Comparison of ENCODE assay signal across 9 cellular contexts in genomic region chr2:102226171-102226570, GRCh38. TPM values are rescaled to one million over a fixed set of nuclear protein-coding genes. Genes with fewer than 3 reads are reported as not detected.
DNase-seq lines count a peak whose midpoint lies in the region; ATAC-seq lines count a peak whose summit lies in the region.
"Had no signal": no experiment of that assay in that cellular context is flagged by ENCODE, and none has a peak within 500 bp of the region (broad histone marks: within the 10 kb centered on the region; RNA-seq: fewer than 3 reads in every experiment).

No MANE protein-coding gene starts in this region.

- peak overlapping the region; percentile 44 for H3K9ac ChIP-seq in neuronal stem cell (ENCODE audit: low read depth, low read length, poor library complexity)

- H2BK15ac ChIP-seq in neuronal stem cell (ENCODE audit: low read length): no peak overlapping the region

- H3K14ac ChIP-seq in neuronal stem cell (ENCODE audit: low read length): no peak overlapping the region

- H3K27me3 Mint-ChIP-seq in stimulated activated naive CD8-positive, alpha-beta T cell treated with anti-CD3 and anti-CD28 coated beads, Interleukin-15, Interleukin-2, amounts not matched to agents 100 ng/mL and 50 ng/mL, for 24 hours: no peaks in the 10 kb centered on the region

- no peak overlapping the region for H4K91ac ChIP-seq in neuronal stem cell (ENCODE audit: low read depth, low read length, poor library complexity)

- no peaks in the 10 kb centered on the region for H3K36me3 Mint-ChIP-seq in stimulated activated naive CD8-positive, alpha-beta T cell treated with anti-CD3 and anti-CD28 coated beads, Interleukin-15, Interleukin-2, amounts not matched to agents 100 ng/mL and 50 ng/mL, for 24 hours (ENCODE audit: low read depth)

- no peak overlapping the region for H3K4me2 ChIP-seq in neuronal stem cell (ENCODE audit: insufficient read depth, low read length, poor library complexity, severe bottlenecking)

- no peak overlapping the region for H3K4ac ChIP-seq in neuronal stem cell (ENCODE audit: low read length)

- no peak overlapping the region for H3K23ac ChIP-seq in neuronal stem cell (ENCODE audit: low read depth, low read length, poor library complexity)

- no peaks in the 10 kb centered on the region for H3K79me1 ChIP-seq in neuronal stem cell (ENCODE audit: low read depth, low read length)

- H3K4me3 Mint-ChIP-seq in stimulated activated naive CD8-positive, alpha-beta T cell treated with anti-CD3 and anti-CD28 coated beads, Interleukin-15, Interleukin-2, amounts not matched to agents 100 ng/mL and 50 ng/mL, for 24 hours: no peak overlapping the region

- H3K27me3 ChIP-seq in neuronal stem cell (ENCODE audit: control insufficient read depth in 3 of 3, insufficient read depth in 3 of 3, low read depth in 1 of 3, low read length in 3 of 3) (no peaks in the 10 kb centered on the region), SJCRH30 (no peaks in the 10 kb centered on the region)

- H3K36me3 ChIP-seq in neuronal stem cell (replicated peaks in 1 of 2; ENCODE audit: control insufficient read depth in 2 of 2, insufficient read depth in 2 of 2, low read length in 2 of 2): no peaks in the 10 kb centered on the region
- no peaks in the 10 kb centered on the region for H3K36me3 ChIP-seq in SJCRH30

- no CpG with 5 or more reads among the region's 6 CpGs for WGBS in neuronal stem cell (ENCODE audit: extremely low coverage in 2 of 2, insufficient read length in 2 of 2, insufficient replicate concordance in 1 of 2), 2 donors

- H3K18ac ChIP-seq in neuronal stem cell (ENCODE audit: low read length): no peak overlapping the region

- H2BK120ac ChIP-seq in neuronal stem cell (ENCODE audit: low read depth, low read length): no peak overlapping the region

- ATAC-seq in stimulated activated naive CD8-positive, alpha-beta T cell treated with anti-CD3 and anti-CD28 coated beads, Interleukin-15, Interleukin-2, amounts not matched to agents 100 U/mL and 50 U/mL, for 24 hours: no peak
- ATAC-seq in HG02642 (IDR thresholded peaks at IDR 0.05; ENCODE audit: poor library complexity, unreplicated experiment): no peak

- H3K4me1 ChIP-seq in neuronal stem cell (ENCODE audit: control insufficient read depth in 2 of 2, insufficient read depth in 1 of 2, low read depth in 1 of 2, low read length in 2 of 2) (peaks cover 2 to 7% of the 10 kb centered on the region in 2 donors), SJCRH30 (no peaks in the 10 kb centered on the region)

- no peaks in the 10 kb centered on the region for H3K9me3 Mint-ChIP-seq in stimulated activated naive CD8-positive, alpha-beta T cell treated with anti-CD3 and anti-CD28 coated beads, Interleukin-15, Interleukin-2, amounts not matched to agents 100 ng/mL and 50 ng/mL, for 24 hours

- DNase-seq in stimulated activated naive CD8-positive, alpha-beta T cell treated with anti-CD3 and anti-CD28 coated beads, Interleukin-15, Interleukin-2, amounts not matched to agents 100 U/mL and 50 U/mL, for 24 hours: no peak
- DNase-seq in neuronal stem cell (ENCODE audit: low spot score) (no peak), SJCRH30 (no peak), NCI-H82 (lab: John Stamatoyannopoulos, UW) (no peak), T-helper 9 cell (no peak)
- DNase-seq: NCI-H2171 treated with DMSO at 0.1 percent for 48 hours had no signal

- no peak overlapping the region for H2BK12ac ChIP-seq in neuronal stem cell (ENCODE audit: low read length)

- H3K9me3 ChIP-seq in neuronal stem cell (replicated peaks in 1 of 2; ENCODE audit: control insufficient read depth in 2 of 2, insufficient read depth in 1 of 2, low read depth in 1 of 2, low read length in 2 of 2) (no peaks in the 10 kb centered on the region), SJCRH30 (replicated peaks) (no peaks in the 10 kb centered on the region)

- peaks cover 56% of the 10 kb centered on the region for H3K4me1 Mint-ChIP-seq in stimulated activated naive CD8-positive, alpha-beta T cell treated with anti-CD3 and anti-CD28 coated beads, Interleukin-15, Interleukin-2, amounts not matched to agents 100 ng/mL and 50 ng/mL, for 24 hours (ENCODE audit: low read depth)

- H2AFZ ChIP-seq in neuronal stem cell (ENCODE audit: low read length): no peak overlapping the region

- H2AK5ac ChIP-seq in neuronal stem cell (ENCODE audit: low read depth, low read length): no peak overlapping the region

- H3K4me3 ChIP-seq in neuronal stem cell (ENCODE audit: low read length in 2 of 2) (no peak overlapping the region), SJCRH30 (no peak overlapping the region)

- H3K27ac Mint-ChIP-seq in stimulated activated naive CD8-positive, alpha-beta T cell treated with anti-CD3 and anti-CD28 coated beads, Interleukin-15, Interleukin-2, amounts not matched to agents 100 ng/mL and 50 ng/mL, for 24 hours: peak overlapping the region; percentile 91

- no peak overlapping the region for H2BK5ac ChIP-seq in neuronal stem cell (ENCODE audit: low read length)

- H3K27ac ChIP-seq in cingulate gyrus (ENCODE audit: low read depth, low read length) (peak overlapping the region; percentile 94), neuronal stem cell (replicated peaks; ENCODE audit: low read length) (no peak overlapping the region), SJCRH30 (no peak overlapping the region)

- H4K8ac ChIP-seq in neuronal stem cell (ENCODE audit: low read depth, low read length): no peak overlapping the region

RNA-seq across cellular contexts. Expression of gene IL1RL2, which starts 39.3 kb away (rescaled TPM):
- not detected for polyA plus RNA-seq in neuronal stem cell (2013, experiment 1 of 2)
- polyA plus RNA-seq in neuronal stem cell (2013, experiment 2 of 2): not detected
- not detected in 2 replicates for total RNA-seq in SJCRH30 (2014; rRNA removed; shearing (Covaris generic))
